Comparison of ENCODE assay signal across 1 cellular context in the genomic region with DNA sequence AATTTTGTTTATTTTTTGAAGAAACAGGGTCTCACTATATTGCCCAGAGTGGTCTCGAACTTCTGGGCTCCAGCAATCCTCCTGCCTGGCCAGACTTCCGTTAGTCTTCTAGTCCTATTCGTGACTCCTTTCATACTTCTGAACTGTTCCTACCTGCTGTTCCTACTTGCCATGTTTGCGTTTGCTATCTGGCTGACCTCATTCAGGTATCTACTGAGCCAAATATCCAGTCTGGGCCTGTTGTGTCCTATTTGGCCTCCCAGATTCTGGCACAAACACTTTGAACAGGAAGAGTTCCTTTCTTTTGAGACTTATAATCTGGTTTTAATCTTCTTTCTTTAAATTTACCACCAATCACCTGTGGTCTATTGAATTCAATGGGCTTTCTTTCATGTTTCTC.
TF ChIP-seq lines count a peak whose summit lies in the region.

No MANE protein-coding gene starts in this region.

TF ChIP-seq in K562, 482 proteins besides CTCF, POLR2A, EP300 and RAD21 (continued from another document):
- TF ChIP-seq, protein P1, sequence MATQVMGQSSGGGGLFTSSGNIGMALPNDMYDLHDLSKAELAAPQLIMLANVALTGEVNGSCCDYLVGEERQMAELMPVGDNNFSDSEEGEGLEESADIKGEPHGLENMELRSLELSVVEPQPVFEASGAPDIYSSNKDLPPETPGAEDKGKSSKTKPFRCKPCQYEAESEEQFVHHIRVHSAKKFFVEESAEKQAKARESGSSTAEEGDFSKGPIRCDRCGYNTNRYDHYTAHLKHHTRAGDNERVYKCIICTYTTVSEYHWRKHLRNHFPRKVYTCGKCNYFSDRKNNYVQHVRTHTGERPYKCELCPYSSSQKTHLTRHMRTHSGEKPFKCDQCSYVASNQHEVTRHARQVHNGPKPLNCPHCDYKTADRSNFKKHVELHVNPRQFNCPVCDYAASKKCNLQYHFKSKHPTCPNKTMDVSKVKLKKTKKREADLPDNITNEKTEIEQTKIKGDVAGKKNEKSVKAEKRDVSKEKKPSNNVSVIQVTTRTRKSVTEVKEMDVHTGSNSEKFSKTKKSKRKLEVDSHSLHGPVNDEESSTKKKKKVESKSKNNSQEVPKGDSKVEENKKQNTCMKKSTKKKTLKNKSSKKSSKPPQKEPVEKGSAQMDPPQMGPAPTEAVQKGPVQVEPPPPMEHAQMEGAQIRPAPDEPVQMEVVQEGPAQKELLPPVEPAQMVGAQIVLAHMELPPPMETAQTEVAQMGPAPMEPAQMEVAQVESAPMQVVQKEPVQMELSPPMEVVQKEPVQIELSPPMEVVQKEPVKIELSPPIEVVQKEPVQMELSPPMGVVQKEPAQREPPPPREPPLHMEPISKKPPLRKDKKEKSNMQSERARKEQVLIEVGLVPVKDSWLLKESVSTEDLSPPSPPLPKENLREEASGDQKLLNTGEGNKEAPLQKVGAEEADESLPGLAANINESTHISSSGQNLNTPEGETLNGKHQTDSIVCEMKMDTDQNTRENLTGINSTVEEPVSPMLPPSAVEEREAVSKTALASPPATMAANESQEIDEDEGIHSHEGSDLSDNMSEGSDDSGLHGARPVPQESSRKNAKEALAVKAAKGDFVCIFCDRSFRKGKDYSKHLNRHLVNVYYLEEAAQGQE (CRISPR knock-in tag; IDR thresholded peaks at IDR 0.05; ENCODE audit: low read depth), result no peak
- TF ChIP-seq SREBF1 (IDR thresholded peaks at IDR 0.05; ENCODE audit: borderline replicate concordance, low read depth, low read length), result no peak
